13 cellular contexts compared by ENCODE assay signal in the genomic region with DNA sequence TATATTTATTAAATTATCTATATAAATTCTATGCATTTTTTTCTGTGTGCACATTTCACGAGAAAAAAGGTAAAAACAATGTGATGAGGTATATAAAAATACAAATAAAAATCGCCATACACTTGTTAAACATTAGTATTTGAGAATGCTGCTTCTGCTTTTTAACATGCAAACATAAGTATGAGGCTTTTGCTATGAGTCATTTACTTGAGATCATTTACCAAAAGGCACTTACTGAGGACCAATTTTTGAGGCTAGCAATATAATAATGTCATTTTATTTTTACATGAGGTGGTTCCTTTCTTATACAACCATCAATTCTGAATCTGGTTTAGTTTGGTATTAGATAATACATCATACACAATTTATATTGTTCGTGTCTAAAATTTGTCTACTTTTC. TPM values are rescaled to one million over a fixed set of nuclear protein-coding genes. Genes with fewer than 3 reads are reported as not detected.
DNase-seq lines count a peak whose midpoint lies in the region; ATAC-seq and FAIRE-seq lines count a peak whose summit lies in the region.
"Had no signal": no experiment of that assay in that cellular context is flagged by ENCODE, and none has a peak within 500 bp of the region (broad histone marks: within the 10 kb centered on the region; RNA-seq: fewer than 3 reads in every experiment).

No MANE protein-coding gene starts in this region.

- no peaks in the 10 kb centered on the region for H3K4me1 Mint-ChIP-seq in activated T-cell treated with anti-CD3 and anti-CD28 coated beads, Interleukin-2, amount 50 U/mL, for 4 hours (ENCODE audit: low read depth)
- H3K4me1 Mint-ChIP-seq in activated CD8-positive, alpha-beta T cell treated with anti-CD3 and anti-CD28 coated beads, Interleukin-2, amount 10 ng/mL, durations not matched to agents 7 days and 5 days (ENCODE audit: low read depth), result peaks cover 5% of the 10 kb centered on the region
- H3K4me1 Mint-ChIP-seq: activated naive CD4-positive, alpha-beta T cell treated with anti-CD3 and anti-CD28 coated beads, Interleukin-2, amount 10 ng/mL, durations not matched to agents 7 days and 5 days had no signal

- DNase-seq in RCC 7860 (ENCODE audit: low spot score) (no peak), NCI-H774 (lab: John Stamatoyannopoulos, UW) (no peak), activated gamma-delta T cell treated with Interleukin-2 at 50 U/mL for 16 hours (no peak)
- no peak for DNase-seq in activated T-cell treated with anti-CD3 and anti-CD28 coated beads, Interleukin-2, amount 50 U/mL, for 4 hours
- no peak for DNase-seq in activated CD8-positive, alpha-beta T cell treated with anti-CD3 and anti-CD28 coated beads, Interleukin-2, amount 10 ng/mL, durations not matched to agents 7 days and 5 days
- DNase-seq: activated CD4-positive, alpha-beta T cell treated with anti-CD3 and anti-CD28 coated beads for 4 hours; activated naive CD4-positive, alpha-beta T cell treated with anti-CD3 and anti-CD28 coated beads, Interleukin-2, amount 10 ng/mL, durations not matched to agents 7 days and 5 days; lower lobe of right lung; NCI-H446; retina had no signal

- H3K27ac Mint-ChIP-seq in activated CD8-positive, alpha-beta T cell treated with anti-CD3 and anti-CD28 coated beads, Interleukin-2, amount 10 ng/mL, durations not matched to agents 7 days and 5 days, result no peak overlapping the region
- H3K27ac Mint-ChIP-seq: activated naive CD4-positive, alpha-beta T cell treated with anti-CD3 and anti-CD28 coated beads, Interleukin-2, amount 10 ng/mL, durations not matched to agents 7 days and 5 days had no signal

- no peaks in the 10 kb centered on the region for H3K27me3 Mint-ChIP-seq in activated T-cell treated with anti-CD3 and anti-CD28 coated beads, Interleukin-2, amount 50 U/mL, for 4 hours (ENCODE audit: low read depth)
- no peaks in the 10 kb centered on the region for H3K27me3 Mint-ChIP-seq in activated CD8-positive, alpha-beta T cell treated with anti-CD3 and anti-CD28 coated beads, Interleukin-2, amount 10 ng/mL, durations not matched to agents 7 days and 5 days (ENCODE audit: low read depth)
- H3K27me3 Mint-ChIP-seq: activated naive CD4-positive, alpha-beta T cell treated with anti-CD3 and anti-CD28 coated beads, Interleukin-2, amount 10 ng/mL, durations not matched to agents 7 days and 5 days had no signal

- H3K9me3 Mint-ChIP-seq in activated T-cell treated with anti-CD3 and anti-CD28 coated beads, Interleukin-2, amount 50 U/mL, for 4 hours, result no peaks in the 10 kb centered on the region
- H3K9me3 Mint-ChIP-seq in activated CD8-positive, alpha-beta T cell treated with anti-CD3 and anti-CD28 coated beads, Interleukin-2, amount 10 ng/mL, durations not matched to agents 7 days and 5 days (ENCODE audit: insufficient read depth), result no peaks in the 10 kb centered on the region
- H3K9me3 Mint-ChIP-seq: activated naive CD4-positive, alpha-beta T cell treated with anti-CD3 and anti-CD28 coated beads, Interleukin-2, amount 10 ng/mL, durations not matched to agents 7 days and 5 days had no signal

- peaks cover 30% of the 10 kb centered on the region for H3K36me3 Mint-ChIP-seq in activated T-cell treated with anti-CD3 and anti-CD28 coated beads, Interleukin-2, amount 50 U/mL, for 4 hours (ENCODE audit: insufficient read depth)
- peaks cover 52% of the 10 kb centered on the region for H3K36me3 Mint-ChIP-seq in activated CD8-positive, alpha-beta T cell treated with anti-CD3 and anti-CD28 coated beads, Interleukin-2, amount 10 ng/mL, durations not matched to agents 7 days and 5 days (ENCODE audit: low read depth)

- no peak overlapping the region for H3K4me3 Mint-ChIP-seq in activated T-cell treated with anti-CD3 and anti-CD28 coated beads, Interleukin-2, amount 50 U/mL, for 4 hours
- no peak overlapping the region for H3K4me3 Mint-ChIP-seq in activated CD8-positive, alpha-beta T cell treated with anti-CD3 and anti-CD28 coated beads, Interleukin-2, amount 10 ng/mL, durations not matched to agents 7 days and 5 days
- H3K4me3 Mint-ChIP-seq: activated naive CD4-positive, alpha-beta T cell treated with anti-CD3 and anti-CD28 coated beads, Interleukin-2, amount 10 ng/mL, durations not matched to agents 7 days and 5 days had no signal

- peak; percentile 42 for FAIRE-seq in RCC 7860 (lab: Jason Lieb, UNC)

- POLR2A ChIA-PET in activated CD8-positive, alpha-beta T cell treated with anti-CD3 and anti-CD28 coated beads, Interleukin-2, amount 10 ng/mL, durations not matched to agents 7 days and 5 days (lab: Charles Lee), result no interaction called here

- ATAC-seq in GM18511 (IDR thresholded peaks at IDR 0.05; ENCODE audit: unreplicated experiment), result peak; percentile 96
- peak; percentile 87 for ATAC-seq in GM21528 (IDR thresholded peaks at IDR 0.05; ENCODE audit: low FRiP score, unreplicated experiment)
- ATAC-seq in HG03135 (IDR thresholded peaks at IDR 0.05; ENCODE audit: unreplicated experiment), result peak; percentile 96
- ATAC-seq in activated T-cell treated with anti-CD3 and anti-CD28 coated beads, Interleukin-2, amount 50 U/mL, for 4 hours, result no peak
- ATAC-seq in activated CD8-positive, alpha-beta T cell treated with anti-CD3 and anti-CD28 coated beads, Interleukin-2, amount 10 ng/mL, durations not matched to agents 7 days and 5 days, result no peak
- ATAC-seq: lower lobe of right lung had no signal

- CTCF ChIA-PET in activated CD8-positive, alpha-beta T cell treated with anti-CD3 and anti-CD28 coated beads, Interleukin-2, amount 10 ng/mL, durations not matched to agents 7 days and 5 days (lab: Charles Lee), result no interaction called here

RNA-seq across cellular contexts. Expression of gene DCUN1D1, which starts 25.8 kb away (rescaled TPM):
- 10 to 100 TPM; 43.1 to 49.8 (median 45.8) TPM for total RNA-seq in activated T-cell treated with anti-CD3 and anti-CD28 coated beads, Interleukin-2, amount 50 U/mL, for 4 hours
- 10 to 100 TPM; 80.8 to 84.5 TPM for total RNA-seq in activated CD8-positive, alpha-beta T cell treated with anti-CD3 and anti-CD28 coated beads, Interleukin-2, amount 10 ng/mL, durations not matched to agents 7 days and 5 days

Comparison
In these comparisons a context has a peak if more than half of its experiments do, and no peak if none do; other contexts are left out.
1. ATAC-seq: peak in GM18511 (single experiment), GM21528 (single experiment) and HG03135 (single experiment); none in activated T-cell treated with anti-CD3 and anti-CD28 coated beads, Interleukin-2, amount 50 U/mL, for 4 hours (0 of 2) and activated CD8-positive, alpha-beta T cell treated with anti-CD3 and anti-CD28 coated beads, Interleukin-2, amount 10 ng/mL, durations not matched to agents 7 days and 5 days (single experiment).